12 cellular contexts compared by ENCODE assay signal in the genomic region with DNA sequence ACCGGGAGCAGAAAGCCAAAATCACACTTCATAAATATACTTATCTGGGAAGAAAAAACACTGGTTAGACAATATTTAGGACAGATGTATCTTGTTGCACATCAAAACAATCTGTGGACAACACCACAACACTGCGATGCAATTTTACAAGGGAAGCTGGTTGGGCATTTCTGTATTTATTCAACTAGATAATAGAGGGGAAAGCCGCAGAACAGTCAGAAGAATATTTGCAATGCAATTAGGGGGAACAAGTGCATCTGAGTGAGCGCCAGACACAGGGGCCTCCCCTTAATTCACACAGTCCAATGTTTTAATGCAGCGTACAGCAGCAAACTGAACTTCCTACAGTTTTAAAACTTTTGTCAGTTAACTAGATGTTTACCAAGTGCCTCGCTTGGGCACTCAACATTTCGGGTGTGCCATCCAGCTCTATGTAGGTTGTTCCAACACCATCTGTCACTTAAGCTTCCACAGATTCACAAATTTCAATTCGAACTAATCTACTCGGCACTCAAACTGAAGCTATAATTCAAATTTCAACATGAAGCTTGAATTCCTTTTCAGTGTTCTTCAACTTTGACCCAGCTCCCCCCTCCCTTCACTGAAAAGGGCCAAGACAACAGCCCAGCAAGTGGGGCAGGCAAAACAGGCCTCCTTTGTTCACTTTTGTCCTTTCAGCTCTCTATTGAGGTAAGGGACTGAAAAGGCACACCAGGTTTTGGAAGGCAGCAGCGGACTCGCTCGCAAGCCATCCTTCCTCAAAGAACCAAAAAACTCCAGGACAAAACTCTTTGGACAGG. TPM values are rescaled to one million over a fixed set of nuclear protein-coding genes. Genes with fewer than 3 reads are reported as not detected.
DNase-seq lines count a peak whose midpoint lies in the region; ATAC-seq, FAIRE-seq and TF ChIP-seq lines count a peak whose summit lies in the region.
"Had no signal": no experiment of that assay in that cellular context is flagged by ENCODE, and none has a peak within 500 bp of the region (broad histone marks: within the 10 kb centered on the region; RNA-seq: fewer than 3 reads in every experiment).

No MANE protein-coding gene starts in this region.

- TF ChIP-seq POLR2A in GM12891 (IDR thresholded peaks at IDR 0.05; ENCODE audit: low read depth, low read length): no peak

- H3K36me3 Mint-ChIP-seq in stimulated activated memory B cell treated with anti-CD40 and anti-IgM and Interleukin-4, amounts not matched to agents 10 μg/mL and 1 μg/mL and 100 μg/mL, for 72 hours: no peaks in the 10 kb centered on the region

- H3K9ac ChIP-seq in iPS-18a (ENCODE audit: low read length): no peak overlapping the region

- FAIRE-seq in GM12891 (lab: Jason Lieb, UNC): no peak
- FAIRE-seq: colon had no signal

- no peak overlapping the region for H3K27ac Mint-ChIP-seq in stimulated activated memory B cell treated with anti-CD40 and anti-IgM and Interleukin-4, amounts not matched to agents 10 μg/mL and 1 μg/mL and 100 μg/mL, for 72 hours

- peaks cover 20% of the 10 kb centered on the region for H3K4me1 ChIP-seq in iPS-18a (ENCODE audit: control insufficient read depth, low read depth, low read length)
- H3K4me1 ChIP-seq: left lung had no signal

- no peaks in the 10 kb centered on the region for H3K9me3 ChIP-seq in iPS-18a (ENCODE audit: control insufficient read depth, low read depth, low read length)
- H3K9me3 ChIP-seq: left lung had no signal

- no peaks in the 10 kb centered on the region for H3K36me3 ChIP-seq in iPS-18a (ENCODE audit: control insufficient read depth, low read depth, low read length)
- H3K36me3 ChIP-seq: left lung had no signal

- no peak for TF ChIP-seq CTCF in foreskin fibroblast (IDR thresholded peaks at IDR 0.05; ENCODE audit: low read depth, low read length)

- peaks cover 10% of the 10 kb centered on the region for H3K4me1 Mint-ChIP-seq in stimulated activated memory B cell treated with anti-CD40 and anti-IgM and Interleukin-4, amounts not matched to agents 10 μg/mL and 1 μg/mL and 100 μg/mL, for 72 hours

- peaks cover 13% of the 10 kb centered on the region for H3K27me3 ChIP-seq in iPS-18a (ENCODE audit: control insufficient read depth, insufficient read depth, low read length)

- peak; percentile 57 for DNase-seq in DMS153 (lab: John Stamatoyannopoulos, UW)
- peak; percentile 89 for DNase-seq in NCI-H1092 treated with DMSO at 0.1 percent for 48 hours (lab: John Stamatoyannopoulos, UW)
- peak; percentile 76 for DNase-seq in NCI-H526 treated with DMSO at 0.1 percent for 48 hours (lab: John Stamatoyannopoulos, UW)
- DNase-seq in GM12891 (ENCODE audit: insufficient read length, low spot score): no peak
- DNase-seq in foreskin fibroblast: no peak
- DNase-seq in activated gamma-delta T cell (lab: John Stamatoyannopoulos, UW): no peak
- DNase-seq: activated CD4-positive, alpha-beta T cell treated with anti-CD3 and anti-CD28 coated beads, Interleukin-2, amount 50 U/mL, for 1 hour; left lung; occipital lobe had no signal

- H3K4me3 ChIP-seq in iPS-18a (ENCODE audit: low read length): peak overlapping the region; percentile 32
- H3K4me3 ChIP-seq in foreskin fibroblast (ENCODE audit: low read depth in 1 of 2, low read length in 2 of 2): no peak overlapping the region
- H3K4me3 ChIP-seq: left lung had no signal

- no peak overlapping the region for H3K4me3 Mint-ChIP-seq in stimulated activated memory B cell treated with anti-CD40 and anti-IgM and Interleukin-4, amounts not matched to agents 10 μg/mL and 1 μg/mL and 100 μg/mL, for 72 hours

- no peaks in the 10 kb centered on the region for H3K9me3 Mint-ChIP-seq in stimulated activated memory B cell treated with anti-CD40 and anti-IgM and Interleukin-4, amounts not matched to agents 10 μg/mL and 1 μg/mL and 100 μg/mL, for 72 hours

- H3K27me3 Mint-ChIP-seq in stimulated activated memory B cell treated with anti-CD40 and anti-IgM and Interleukin-4, amounts not matched to agents 10 μg/mL and 1 μg/mL and 100 μg/mL, for 72 hours: peaks cover 44% of the 10 kb centered on the region

- no peak for ATAC-seq in stimulated activated memory B cell treated with anti-CD40 and anti-IgM and Interleukin-4, amounts not matched to agents 10 μg/mL and 1 μg/mL and 100 μg/mL, for 72 hours
- ATAC-seq: left lung had no signal

- H3K27ac ChIP-seq in iPS-18a (ENCODE audit: low read length): no peak overlapping the region
- H3K27ac ChIP-seq: left lung had no signal

TF ChIP-seq in GM12891, 5 proteins besides CTCF, POLR2A, EP300 and RAD21:
- TF ChIP-seq TAF1 (IDR thresholded peaks at IDR 0.05; ENCODE audit: low read depth, low read length): no peak
- no peak for TF ChIP-seq POLR2AphosphoS5 (IDR thresholded peaks at IDR 0.05; ENCODE audit: low read depth, low read length)
- no peak for TF ChIP-seq PAX5 (IDR thresholded peaks at IDR 0.05; ENCODE audit: insufficient read depth, low read length, severe bottlenecking)

RNA-seq across cellular contexts. Expression of a gene that starts 7.3 kb away (rescaled TPM):
- 1.7 TPM for polyA plus RNA-seq in GM12891 (2012; ENCODE audit: low read depth, missing spikeins)

Comparison
In these comparisons a context has a peak if more than half of its experiments do, and no peak if none do; other contexts are left out.
1. DNase-seq: peak in DMS153 (single experiment), NCI-H1092 treated with DMSO at 0.1 percent for 48 hours (single experiment) and NCI-H526 treated with DMSO at 0.1 percent for 48 hours (single experiment); none in GM12891 (single experiment), foreskin fibroblast (0 of 2) and activated gamma-delta T cell (single experiment).